Comparison of ENCODE assay signal across 14 cellular contexts in genomic region chr19:32387701-32388392, GRCh38. TPM values are rescaled to one million over a fixed set of nuclear protein-coding genes. Genes with fewer than 3 reads are reported as not detected.
A peak's percentile ranks its signal among the peaks of the same experiment; 100 is the strongest.
DNase-seq lines count a peak whose midpoint lies in the region; ATAC-seq and TF ChIP-seq lines count a peak whose summit lies in the region.
"Had no signal": no experiment of that assay in that cellular context is flagged by ENCODE, and none has a peak within 500 bp of the region (broad histone marks: within the 10 kb centered on the region; RNA-seq: fewer than 3 reads in every experiment).

No MANE protein-coding gene starts in this region.

- CTCF ChIA-PET in activated CD4-positive, alpha-beta T cell treated with anti-CD3 and anti-CD28 coated beads, Interleukin-2, amount 10 ng/mL, durations not matched to agents 7 days and 5 days (lab: Charles Lee) = no interaction called here

- H3K9me3 ChIP-seq in SK-N-MC (ENCODE audit: low read depth, low read length) (no peaks in the 10 kb centered on the region), aorta (ENCODE audit: control insufficient read depth, low read length) (no peaks in the 10 kb centered on the region)
- H3K9me3 ChIP-seq: left ventricle myocardium inferior, SJCRH30 had no signal

- H3K36me3 Mint-ChIP-seq in activated CD4-positive, alpha-beta T cell treated with anti-CD3 and anti-CD28 coated beads, Interleukin-2, amount 10 ng/mL, durations not matched to agents 24 days and 14 days (ENCODE audit: low read depth) = peaks cover 16% of the 10 kb centered on the region
- peaks cover 12% of the 10 kb centered on the region for H3K36me3 Mint-ChIP-seq in activated CD4-positive, alpha-beta T cell treated with anti-CD3 and anti-CD28 coated beads, Interleukin-2, amount 10 ng/mL, durations not matched to agents 7 days and 5 days (ENCODE audit: low read depth)
- H3K36me3 Mint-ChIP-seq in progenitor cell of endocrine pancreas (ENCODE audit: insufficient read depth) = peaks cover 4% of the 10 kb centered on the region

- intact Hi-C loops in activated CD4-positive, alpha-beta T cell treated with anti-CD3 and anti-CD28 coated beads, Interleukin-2, amount 10 ng/mL, durations not matched to agents 24 days and 14 days (cut with micrococcal nuclease) = no loop called here
- intact Hi-C loops in aorta (cut with DNase I) = no loop called here

- no peak overlapping the region for H3K4me3 ChIP-seq in SK-N-MC
- no peak overlapping the region for H3K4me3 ChIP-seq in fibroblast of the aortic adventitia (ENCODE audit: low read depth, low read length)
- no peak overlapping the region for H3K4me3 ChIP-seq in aorta (ENCODE audit: low read length in 2 of 2)
- H3K4me3 ChIP-seq: left ventricle myocardium inferior, SJCRH30 had no signal

- no peak overlapping the region for H3K27ac Mint-ChIP-seq in activated CD4-positive, alpha-beta T cell treated with anti-CD3 and anti-CD28 coated beads, Interleukin-2, amount 10 ng/mL, durations not matched to agents 24 days and 14 days
- no peak overlapping the region for H3K27ac Mint-ChIP-seq in activated CD4-positive, alpha-beta T cell treated with anti-CD3 and anti-CD28 coated beads, Interleukin-2, amount 10 ng/mL, durations not matched to agents 7 days and 5 days
- H3K27ac Mint-ChIP-seq in progenitor cell of endocrine pancreas = no peak overlapping the region
- H3K27ac Mint-ChIP-seq: stimulated activated naive CD8-positive, alpha-beta T cell treated with anti-CD3 and anti-CD28 coated beads, Interleukin-15, Interleukin-2, amounts not matched to agents 100 ng/mL and 50 ng/mL, for 24 hours had no signal

- ATAC-seq in aorta (ENCODE audit: low FRiP score) = peak; percentile 64

- H3K9me3 Mint-ChIP-seq in activated CD4-positive, alpha-beta T cell treated with anti-CD3 and anti-CD28 coated beads, Interleukin-2, amount 10 ng/mL, durations not matched to agents 24 days and 14 days = no peaks in the 10 kb centered on the region
- no peaks in the 10 kb centered on the region for H3K9me3 Mint-ChIP-seq in activated CD4-positive, alpha-beta T cell treated with anti-CD3 and anti-CD28 coated beads, Interleukin-2, amount 10 ng/mL, durations not matched to agents 7 days and 5 days
- H3K9me3 Mint-ChIP-seq in progenitor cell of endocrine pancreas (ENCODE audit: low read depth) = no peaks in the 10 kb centered on the region
- H3K9me3 Mint-ChIP-seq: stimulated activated naive CD8-positive, alpha-beta T cell treated with anti-CD3 and anti-CD28 coated beads, Interleukin-15, Interleukin-2, amounts not matched to agents 100 ng/mL and 50 ng/mL, for 24 hours had no signal

- H3K9ac ChIP-seq in SK-N-MC (ENCODE audit: insufficient read length) = no peak overlapping the region

- no peaks in the 10 kb centered on the region for H3K27me3 ChIP-seq in aorta (ENCODE audit: control insufficient read depth in 1 of 2, insufficient read depth in 2 of 2, low read length in 1 of 2)
- H3K27me3 ChIP-seq: SJCRH30 had no signal

- peaks cover 0 to 6% of the 10 kb centered on the region in 2 donors for H3K4me1 ChIP-seq in aorta (ENCODE audit: control insufficient read depth in 1 of 2, insufficient read depth in 2 of 2, low read length in 2 of 2)
- H3K4me1 ChIP-seq: SJCRH30 had no signal

- H3K27ac ChIP-seq in SK-N-MC = peak overlapping the region; percentile 42; the same call in 1 of the 2 replicates
- H3K27ac ChIP-seq in aorta (ENCODE audit: low read depth in 1 of 2, low read length in 2 of 2) = peak overlapping the region in 1 of 2 donors; percentile 19
- H3K27ac ChIP-seq: left ventricle myocardium inferior, SJCRH30 had no signal

- H3K36me3 ChIP-seq in SK-N-MC (ENCODE audit: insufficient read depth, low read length) = peaks cover 17% of the 10 kb centered on the region
- peaks cover 0 to 6% of the 10 kb centered on the region in 2 donors for H3K36me3 ChIP-seq in aorta (ENCODE audit: control insufficient read depth in 1 of 2, insufficient read depth in 2 of 2, low read length in 1 of 2)

- peak; percentile 32 for DNase-seq in activated CD4-positive, alpha-beta T cell treated with anti-CD3 and anti-CD28 coated beads, Interleukin-2, amount 10 ng/mL, durations not matched to agents 24 days and 14 days
- no peak for DNase-seq in activated CD4-positive, alpha-beta T cell treated with anti-CD3 and anti-CD28 coated beads, Interleukin-2, amount 10 ng/mL, durations not matched to agents 7 days and 5 days
- DNase-seq in SK-N-MC (ENCODE audit: low read depth, low spot score) (no peak), fibroblast of the aortic adventitia (ENCODE audit: low read depth) (peak; percentile 47), aorta (peak; percentile 59 to 81), GDM1 (lab: John Stamatoyannopoulos, UW) (no peak), OCI-M1 (lab: John Stamatoyannopoulos, UW) (no peak), progenitor cell of endocrine pancreas (ENCODE audit: low spot score, unreplicated experiment) (no peak)
- DNase-seq: activated effector memory CD4-positive, alpha-beta T cell treated with anti-CD3 and anti-CD28 coated beads, Interleukin-2, amount 50 U/mL, for 16 hours; GF-D8; left ventricle myocardium inferior; NCI-H510A had no signal

- WGBS in aorta, 2 donors = 16 to 25% methylated on average over 7 of the region's 7 CpGs

- TF ChIP-seq CTCF in fibroblast of the aortic adventitia (IDR thresholded peaks at IDR 0.05; ENCODE audit: insufficient read depth, low read length) = no peak
- no peak for TF ChIP-seq CTCF in progenitor cell of endocrine pancreas (IDR thresholded peaks at IDR 0.05; ENCODE audit: unreplicated experiment)

- peaks cover 3% of the 10 kb centered on the region for H3K4me1 Mint-ChIP-seq in activated CD4-positive, alpha-beta T cell treated with anti-CD3 and anti-CD28 coated beads, Interleukin-2, amount 10 ng/mL, durations not matched to agents 24 days and 14 days
- peaks cover 2% of the 10 kb centered on the region for H3K4me1 Mint-ChIP-seq in activated CD4-positive, alpha-beta T cell treated with anti-CD3 and anti-CD28 coated beads, Interleukin-2, amount 10 ng/mL, durations not matched to agents 7 days and 5 days
- H3K4me1 Mint-ChIP-seq in progenitor cell of endocrine pancreas (ENCODE audit: low read depth) = peaks cover 10% of the 10 kb centered on the region

- POLR2A ChIA-PET in activated CD4-positive, alpha-beta T cell treated with anti-CD3 and anti-CD28 coated beads, Interleukin-2, amount 10 ng/mL, durations not matched to agents 7 days and 5 days (lab: Charles Lee) = no interaction called here

- no peaks in the 10 kb centered on the region for H3K27me3 Mint-ChIP-seq in activated CD4-positive, alpha-beta T cell treated with anti-CD3 and anti-CD28 coated beads, Interleukin-2, amount 10 ng/mL, durations not matched to agents 24 days and 14 days
- H3K27me3 Mint-ChIP-seq in activated CD4-positive, alpha-beta T cell treated with anti-CD3 and anti-CD28 coated beads, Interleukin-2, amount 10 ng/mL, durations not matched to agents 7 days and 5 days = no peaks in the 10 kb centered on the region
- no peaks in the 10 kb centered on the region for H3K27me3 Mint-ChIP-seq in progenitor cell of endocrine pancreas
- H3K27me3 Mint-ChIP-seq: stimulated activated naive CD8-positive, alpha-beta T cell treated with anti-CD3 and anti-CD28 coated beads, Interleukin-15, Interleukin-2, amounts not matched to agents 100 ng/mL and 50 ng/mL, for 24 hours had no signal

- no peak overlapping the region for H3K4me3 Mint-ChIP-seq in activated CD4-positive, alpha-beta T cell treated with anti-CD3 and anti-CD28 coated beads, Interleukin-2, amount 10 ng/mL, durations not matched to agents 24 days and 14 days
- no peak overlapping the region for H3K4me3 Mint-ChIP-seq in activated CD4-positive, alpha-beta T cell treated with anti-CD3 and anti-CD28 coated beads, Interleukin-2, amount 10 ng/mL, durations not matched to agents 7 days and 5 days
- no peak overlapping the region for H3K4me3 Mint-ChIP-seq in progenitor cell of endocrine pancreas (ENCODE audit: low read depth)
- H3K4me3 Mint-ChIP-seq: stimulated activated naive CD8-positive, alpha-beta T cell treated with anti-CD3 and anti-CD28 coated beads, Interleukin-15, Interleukin-2, amounts not matched to agents 100 ng/mL and 50 ng/mL, for 24 hours had no signal

RNA-seq across cellular contexts. Expression of gene DPY19L3, which starts 17.7 kb away (rescaled TPM):
- 19.1 and 19.5 TPM in 2 replicates for total RNA-seq in activated CD4-positive, alpha-beta T cell treated with anti-CD3 and anti-CD28 coated beads, Interleukin-2, amount 10 ng/mL, durations not matched to agents 24 days and 14 days
- total RNA-seq in activated CD4-positive, alpha-beta T cell treated with anti-CD3 and anti-CD28 coated beads, Interleukin-2, amount 10 ng/mL, durations not matched to agents 7 days and 5 days = 10 to 100 TPM; 11.2 to 13.1 TPM
- total RNA-seq in fibroblast of the aortic adventitia (ENCODE audit: low replicate concordance) (21.9 and 36.2 TPM in 2 replicates), aorta (10 to 100 TPM; 33.5 to 47.6 TPM), progenitor cell of endocrine pancreas (205 and 213 TPM in 2 replicates)
- 10 to 100 TPM in 1 of 2 donors, 1 to 10 TPM in 1; 5.9 to 12.7 TPM for polyA plus RNA-seq in aorta

RNA-seq across cellular contexts. Expression of gene ZNF507, which starts 42.4 kb away (rescaled TPM):
- total RNA-seq in activated CD4-positive, alpha-beta T cell treated with anti-CD3 and anti-CD28 coated beads, Interleukin-2, amount 10 ng/mL, durations not matched to agents 24 days and 14 days = 33.1 and 34.7 TPM in 2 replicates
- total RNA-seq in activated CD4-positive, alpha-beta T cell treated with anti-CD3 and anti-CD28 coated beads, Interleukin-2, amount 10 ng/mL, durations not matched to agents 7 days and 5 days = 10 to 100 TPM; 30.4 to 33.3 TPM
- total RNA-seq in fibroblast of the aortic adventitia (ENCODE audit: low replicate concordance) (15.9 and 17.1 TPM in 2 replicates), aorta (10 to 100 TPM; 23.2 to 25.1 TPM), progenitor cell of endocrine pancreas (42.3 and 43.2 TPM in 2 replicates)
- polyA plus RNA-seq in aorta = 1 to 10 TPM; 5.5 to 8.7 TPM

Comparison
In these comparisons a context has a peak if more than half of its experiments do, and no peak if none do; other contexts are left out.
1. DNase-seq: peak in activated CD4-positive, alpha-beta T cell treated with anti-CD3 and anti-CD28 coated beads, Interleukin-2, amount 10 ng/mL, durations not matched to agents 24 days and 14 days (single experiment), fibroblast of the aortic adventitia (single experiment) and aorta (2 of 2); none in activated CD4-positive, alpha-beta T cell treated with anti-CD3 and anti-CD28 coated beads, Interleukin-2, amount 10 ng/mL, durations not matched to agents 7 days and 5 days (single experiment), SK-N-MC (single experiment), GDM1 (single experiment), OCI-M1 (single experiment) and progenitor cell of endocrine pancreas (single experiment).